24 cellular contexts compared by ENCODE assay signal in the genomic region with DNA sequence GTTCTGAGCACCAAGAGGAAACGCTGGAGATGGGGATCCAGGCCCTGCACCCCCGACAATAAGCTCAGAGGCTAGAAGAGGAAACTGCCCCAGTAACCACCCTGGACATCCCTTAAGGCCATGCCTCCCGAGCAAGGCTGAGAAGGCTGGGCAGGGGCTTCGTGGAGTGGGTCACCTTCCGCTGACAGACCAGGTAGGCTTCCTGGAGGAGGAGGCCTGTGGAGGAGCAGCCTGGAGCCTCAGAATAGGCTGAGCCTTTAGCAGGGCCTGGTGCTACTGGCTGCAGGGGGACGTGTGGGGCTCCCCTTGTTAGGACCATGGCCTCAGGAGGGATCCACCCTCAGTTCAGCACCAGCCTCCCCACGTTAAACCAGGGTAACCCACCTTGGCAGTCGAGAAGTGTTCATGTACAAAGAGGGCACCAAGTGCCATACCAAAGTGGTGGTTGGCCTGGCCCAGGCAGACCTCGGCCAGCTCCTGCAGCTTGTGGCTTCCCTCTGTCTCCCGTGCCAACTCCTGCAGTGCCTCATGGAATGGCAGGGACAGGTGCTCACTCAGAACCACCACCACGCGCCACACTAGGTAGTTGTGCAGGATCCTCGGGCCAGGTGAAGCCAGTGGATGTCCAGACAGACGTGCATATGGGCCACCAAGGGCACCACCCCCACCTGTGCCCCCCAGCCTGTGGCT. TPM values are rescaled to one million over a fixed set of nuclear protein-coding genes. Genes with fewer than 3 reads are reported as not detected.
DNase-seq lines count a peak whose midpoint lies in the region; ATAC-seq and TF ChIP-seq lines count a peak whose summit lies in the region.
"Had no signal": no experiment of that assay in that cellular context is flagged by ENCODE, and none has a peak within 500 bp of the region (broad histone marks: within the 10 kb centered on the region; RNA-seq: fewer than 3 reads in every experiment).

No MANE protein-coding gene starts in this region.

- peaks cover 18% of the 10 kb centered on the region for H3K27me3 Mint-ChIP-seq in activated naive CD4-positive, alpha-beta T cell treated with anti-CD3 and anti-CD28 coated beads for 36 hours (ENCODE audit: low read depth)
- H3K27me3 Mint-ChIP-seq in stimulated activated naive B cell treated with anti-CD40 and anti-IgM and Interleukin-4, amounts not matched to agents 10 μg/mL and 1 μg/mL and 100 μg/mL, for 72 hours: peaks cover 35 to 60% of the 10 kb centered on the region in 2 donors

- no peak overlapping the region for H3K4me3 Mint-ChIP-seq in activated naive CD4-positive, alpha-beta T cell treated with anti-CD3 and anti-CD28 coated beads for 36 hours
- H3K4me3 Mint-ChIP-seq in stimulated activated naive B cell treated with anti-CD40 and anti-IgM and Interleukin-4, amounts not matched to agents 10 μg/mL and 1 μg/mL and 100 μg/mL, for 72 hours: no peak overlapping the region
- H3K4me3 Mint-ChIP-seq: activated CD4-positive, alpha-beta T cell treated with anti-CD3 and anti-CD28 coated beads for 36 hours; naive B cell had no signal

- H3K27ac ChIP-seq in RWPE2 (ENCODE audit: poor library complexity, severe bottlenecking): no peak overlapping the region
- H3K27ac ChIP-seq: C4-2B, Peyer's patch, thoracic aorta, vagina had no signal

- H3K4me3 ChIP-seq in RWPE2 (ENCODE audit: severe bottlenecking) (no peak overlapping the region), mucosa of descending colon (no peak overlapping the region)
- H3K4me3 ChIP-seq: Peyer's patch, thoracic aorta, vagina had no signal

- no peaks in the 10 kb centered on the region for H3K36me3 Mint-ChIP-seq in activated naive CD4-positive, alpha-beta T cell treated with anti-CD3 and anti-CD28 coated beads for 36 hours (ENCODE audit: low read depth)
- H3K36me3 Mint-ChIP-seq in stimulated activated naive B cell treated with anti-CD40 and anti-IgM and Interleukin-4, amounts not matched to agents 10 μg/mL and 1 μg/mL and 100 μg/mL, for 72 hours: no peaks in the 10 kb centered on the region

- intact Hi-C loops in activated naive CD4-positive, alpha-beta T cell treated with anti-CD3 and anti-CD28 coated beads for 36 hours (cut with micrococcal nuclease): loop anchor here (10.0 kb wide), 1 partner anchor 175 kb away; the partner anchor contains the start of genes CHRND and PRSS56
- intact Hi-C loops in mucosa of descending colon (cut with DNase I, micrococcal nuclease): no loop called here

- ATAC-seq in RWPE2 (ENCODE audit: low read depth) (no peak), mucosa of descending colon (no peak), HG03432 (IDR thresholded peaks at IDR 0.05; ENCODE audit: unreplicated experiment) (no peak)
- ATAC-seq in stimulated activated naive B cell treated with anti-CD40 and anti-IgM and Interleukin-4, amounts not matched to agents 10 μg/mL and 1 μg/mL and 100 μg/mL, for 72 hours (replicated peaks): no peak

- DNase-seq in activated naive CD4-positive, alpha-beta T cell treated with anti-CD3 and anti-CD28 coated beads for 36 hours: peak; percentile 3
- DNase-seq in activated naive CD4-positive, alpha-beta T cell treated with Interleukin-2 at 50 U/mL for 16 hours: no peak
- DNase-seq in RWPE2 (ENCODE audit: low spot score) (peak; percentile 52), mucosa of descending colon (peak in 2 of 3 donors; percentile 25 to 48), MV-4-11 (lab: John Stamatoyannopoulos, UW) (no peak), hippocampal formation (lab: John Stamatoyannopoulos, UW) (no peak)
- DNase-seq in stimulated activated naive B cell treated with anti-CD40 and anti-IgM and Interleukin-4, amounts not matched to agents 10 μg/mL and 1 μg/mL and 100 μg/mL, for 72 hours: no peak
- DNase-seq: activated CD4-positive, alpha-beta T cell treated with anti-CD3 and anti-CD28 coated beads for 36 hours; cerebellar nuclear complex; IMR-90; naive B cell; NCI-H2107; NCI-H524; stimulated activated CD4-positive, alpha-beta T cell treated with anti-CD3 and anti-CD28 coated beads, Interleukin-12 subunit alpha, Interleukin-12 subunit beta, amount 100 ng/mL, for 4 hours; stimulated activated CD4-positive, alpha-beta T cell treated with anti-CD3 and anti-CD28 coated beads, Interleukin-4, amount 100 ng/mL, for 24 hours; stimulated activated naive CD4-positive, alpha-beta T cell treated with Interleukin-2 at 50 U/mL for 16 hours had no signal

- no peaks in the 10 kb centered on the region for H3K9me3 ChIP-seq in RWPE2 (ENCODE audit: severe bottlenecking)
- H3K9me3 ChIP-seq in mucosa of descending colon: no peaks in the 10 kb centered on the region
- H3K9me3 ChIP-seq: thoracic aorta, vagina had no signal

- H3K27me3 ChIP-seq in RWPE2 (ENCODE audit: insufficient read depth, poor library complexity, severe bottlenecking): peaks cover 43% of the 10 kb centered on the region

- H3K36me3 ChIP-seq in RWPE2 (ENCODE audit: low read depth): no peaks in the 10 kb centered on the region
- no peaks in the 10 kb centered on the region for H3K36me3 ChIP-seq in mucosa of descending colon (ENCODE audit: low read depth)
- H3K36me3 ChIP-seq: Peyer's patch, thoracic aorta, vagina had no signal

- CTCF ChIA-PET in activated naive CD4-positive, alpha-beta T cell treated with anti-CD3 and anti-CD28 coated beads for 36 hours (lab: Charles Lee): interaction anchor here (0.6 kb wide), 1 partner anchor 13 kb away, joined by 3 read pairs; no protein-coding TSS in a partner anchor

- H3K27ac Mint-ChIP-seq in activated naive CD4-positive, alpha-beta T cell treated with anti-CD3 and anti-CD28 coated beads for 36 hours: no peak overlapping the region
- H3K27ac Mint-ChIP-seq in stimulated activated naive B cell treated with anti-CD40 and anti-IgM and Interleukin-4, amounts not matched to agents 10 μg/mL and 1 μg/mL and 100 μg/mL, for 72 hours: peak overlapping the region; percentile 42
- H3K27ac Mint-ChIP-seq: activated CD4-positive, alpha-beta T cell treated with anti-CD3 and anti-CD28 coated beads for 36 hours; naive B cell had no signal

- peaks cover 2% of the 10 kb centered on the region for H3K9me3 Mint-ChIP-seq in activated naive CD4-positive, alpha-beta T cell treated with anti-CD3 and anti-CD28 coated beads for 36 hours
- H3K9me3 Mint-ChIP-seq in stimulated activated naive B cell treated with anti-CD40 and anti-IgM and Interleukin-4, amounts not matched to agents 10 μg/mL and 1 μg/mL and 100 μg/mL, for 72 hours: no peaks in the 10 kb centered on the region

- H3K4me1 Mint-ChIP-seq in activated naive CD4-positive, alpha-beta T cell treated with anti-CD3 and anti-CD28 coated beads for 36 hours (ENCODE audit: low read depth): peaks cover 9% of the 10 kb centered on the region
- H3K4me1 Mint-ChIP-seq in stimulated activated naive B cell treated with anti-CD40 and anti-IgM and Interleukin-4, amounts not matched to agents 10 μg/mL and 1 μg/mL and 100 μg/mL, for 72 hours: peaks cover 0 to 4% of the 10 kb centered on the region in 2 donors

- TF ChIP-seq CTCF in RWPE2 (IDR thresholded peaks at IDR 0.05; ENCODE audit: poor library complexity, severe bottlenecking): no peak
- no peak for TF ChIP-seq CTCF in mucosa of descending colon (IDR thresholded peaks at IDR 0.05)

- H3K4me1 ChIP-seq in RWPE2 (ENCODE audit: insufficient read depth, poor library complexity, severe bottlenecking) (no peaks in the 10 kb centered on the region), mucosa of descending colon (ENCODE audit: low read depth) (peaks cover 5% of the 10 kb centered on the region)

RNA-seq across cellular contexts. Expression of gene ALPP, which starts 28.5 kb away (rescaled TPM):
- total RNA-seq in activated naive CD4-positive, alpha-beta T cell treated with anti-CD3 and anti-CD28 coated beads for 36 hours: not detected
- 1 to 10 TPM in 1 of 3 donors, not detected in 2; 1.2 TPM for total RNA-seq in mucosa of descending colon
- total RNA-seq: activated CD4-positive, alpha-beta T cell treated with anti-CD3 and anti-CD28 coated beads for 36 hours; IMR-90; omental fat pad; Peyer's patch; SK-MEL-5; T-helper 1 cell treated with Interleukin-12 subunit alpha and Interleukin-12 subunit beta and Interleukin-4 antibody, amounts not matched to agents 30 ng/mL and 1 ng/mL, for 36 hours; thoracic aorta; vagina had no signal

RNA-seq across cellular contexts. Expression of gene ALPG, which starts 56.6 kb away (rescaled TPM):
- not detected for total RNA-seq in activated naive CD4-positive, alpha-beta T cell treated with anti-CD3 and anti-CD28 coated beads for 36 hours
- 1 to 10 TPM in 1 of 3 donors, under 1 TPM in 2; 0.54 to 8.1 (median 0.61) TPM for total RNA-seq in mucosa of descending colon
- total RNA-seq: activated CD4-positive, alpha-beta T cell treated with anti-CD3 and anti-CD28 coated beads for 36 hours; IMR-90; omental fat pad; Peyer's patch; SK-MEL-5; T-helper 1 cell treated with Interleukin-12 subunit alpha and Interleukin-12 subunit beta and Interleukin-4 antibody, amounts not matched to agents 30 ng/mL and 1 ng/mL, for 36 hours; thoracic aorta; vagina had no signal

Comparison
In these comparisons a context has a peak if more than half of its experiments do, and no peak if none do; other contexts are left out.
1. DNase-seq: peak in activated naive CD4-positive, alpha-beta T cell treated with anti-CD3 and anti-CD28 coated beads for 36 hours (single experiment), RWPE2 (single experiment) and mucosa of descending colon (2 of 3); none in activated naive CD4-positive, alpha-beta T cell treated with Interleukin-2 at 50 U/mL for 16 hours (single experiment), stimulated activated naive B cell treated with anti-CD40 and anti-IgM and Interleukin-4, amounts not matched to agents 10 μg/mL and 1 μg/mL and 100 μg/mL, for 72 hours (single experiment), MV-4-11 (single experiment) and hippocampal formation (0 of 2).